ENCODE assay signal across 23 cellular contexts in genomic region chr2:120498576-120499394, GRCh38.
"Had no signal": no experiment of that assay in that cellular context is flagged by ENCODE, and none has a peak within 500 bp of the region (broad histone marks: within the 10 kb centered on the region; RNA-seq: fewer than 3 reads in every experiment).

No MANE protein-coding gene starts in this region.

- H3K9me3 ChIP-seq: esophagus muscularis mucosa, gastrocnemius medialis, heart right ventricle, left lung, lower lobe of right lung, ovary, suprapubic skin, thyroid gland, uterus had no signal

- DNase-seq: cortex of kidney; dorsolateral prefrontal cortex; effector CD8-positive, alpha-beta T cell; gastrocnemius medialis; heart right ventricle; hypothalamus; lower lobe of right lung; natural killer cell; nucleus accumbens; ovary; right cardiac atrium; stimulated activated naive CD4-positive, alpha-beta T cell; thyroid gland; uterus had no signal

- H3K9me3 Mint-ChIP-seq: memory B cell, mesothelial cell of epicardium, natural killer cell, neural crest cell, type B pancreatic cell had no signal

- H3K27ac Mint-ChIP-seq: memory B cell, mesothelial cell of epicardium, natural killer cell, progenitor cell of endocrine pancreas, type B pancreatic cell had no signal

- H3K27ac ChIP-seq: dorsolateral prefrontal cortex, epithelial cell of prostate, esophagus muscularis mucosa, gastrocnemius medialis, heart right ventricle, left lung, lower lobe of right lung, ovary, suprapubic skin, thyroid gland, uterus had no signal

- ATAC-seq: gastrocnemius medialis, heart right ventricle, left lung, natural killer cell, right cardiac atrium had no signal

- H3K27me3 ChIP-seq: dorsolateral prefrontal cortex, gastrocnemius medialis, left lung, ovary, thyroid gland, uterus had no signal

- H3K36me3 ChIP-seq: esophagus muscularis mucosa, gastrocnemius medialis, heart right ventricle, left lung, lower lobe of right lung, ovary, suprapubic skin, thyroid gland, uterus had no signal

- H3K4me3 ChIP-seq: dorsolateral prefrontal cortex, esophagus muscularis mucosa, gastrocnemius medialis, heart right ventricle, left lung, lower lobe of right lung, ovary, suprapubic skin, thyroid gland, uterus had no signal

- H3K36me3 Mint-ChIP-seq: memory B cell, mesothelial cell of epicardium, natural killer cell, type B pancreatic cell had no signal

- H3K4me3 Mint-ChIP-seq: memory B cell, mesothelial cell of epicardium, natural killer cell, neural crest cell, type B pancreatic cell had no signal

- H3K4me1 Mint-ChIP-seq: memory B cell, mesothelial cell of epicardium, natural killer cell had no signal

- H3K4me1 ChIP-seq: esophagus muscularis mucosa, left lung, lower lobe of right lung, suprapubic skin, thyroid gland, uterus had no signal
